15 cellular contexts compared by ENCODE assay signal in genomic region chr3:195512798-195513345, GRCh38.
"Had no signal": no experiment of that assay in that cellular context is flagged by ENCODE, and none has a peak within 500 bp of the region (broad histone marks: within the 10 kb centered on the region; RNA-seq: fewer than 3 reads in every experiment).

No MANE protein-coding gene starts in this region.

- H3K4me3 ChIP-seq: breast epithelium, esophagus squamous epithelium, SK-N-MC, smooth muscle cell, upper lobe of left lung had no signal

- H3K27me3 ChIP-seq: breast epithelium, esophagus squamous epithelium, neutrophil, upper lobe of left lung had no signal

- H3K27ac ChIP-seq: breast epithelium, esophagus squamous epithelium, SK-N-MC, upper lobe of left lung had no signal

- H3K4me3 Mint-ChIP-seq: activated B cell treated with CpG ODN at 0.5 μM for 24 hours; activated CD4-positive, alpha-beta T cell treated with anti-CD3 and anti-CD28 coated beads, Interleukin-2, amount 10 ng/mL, durations not matched to agents 24 days and 14 days had no signal

- H3K4me1 ChIP-seq: breast epithelium, esophagus squamous epithelium, upper lobe of left lung had no signal

- DNase-seq: activated B cell treated with CpG ODN at 0.5 μM for 24 hours, activated T-cell treated with anti-CD3 and anti-CD28 coated beads for 4 hours, aorta, esophagus squamous epithelium, foreskin melanocyte, kidney glomerular epithelial cell, posterior cingulate gyrus, substantia nigra, T-helper 2 cell, upper lobe of left lung had no signal

- H3K9me3 ChIP-seq: breast epithelium, esophagus squamous epithelium, neutrophil, upper lobe of left lung had no signal

- H3K36me3 ChIP-seq: breast epithelium had no signal

- H3K27me3 Mint-ChIP-seq: activated B cell treated with CpG ODN at 0.5 μM for 24 hours; activated CD4-positive, alpha-beta T cell treated with anti-CD3 and anti-CD28 coated beads, Interleukin-2, amount 10 ng/mL, durations not matched to agents 24 days and 14 days had no signal

- H3K27ac Mint-ChIP-seq: activated CD4-positive, alpha-beta T cell treated with anti-CD3 and anti-CD28 coated beads, Interleukin-2, amount 10 ng/mL, durations not matched to agents 24 days and 14 days had no signal
